In genomic region chr13:112370311-112370710, GRCh38 we compare ENCODE assay signal across 38 cellular contexts. TPM values are rescaled to one million over a fixed set of nuclear protein-coding genes. Genes with fewer than 3 reads are reported as not detected.
"Had no signal": no experiment of that assay in that cellular context is flagged by ENCODE, and none has a peak within 500 bp of the region (broad histone marks: within the 10 kb centered on the region; RNA-seq: fewer than 3 reads in every experiment).

No MANE protein-coding gene starts in this region.

- H3K36me3 ChIP-seq: MG63 had no signal

- H3K4me3 ChIP-seq: MG63 had no signal

- DNase-seq: Kasumi-1, MG63, MM.1S, MV-4-11, NCI-H1048, NCI-H1092, NCI-H1092 treated with DMSO at 0.1 percent for 48 hours, NCI-H1105, NCI-H1105 treated with DMSO at 0.1 percent for 48 hours, NCI-H1417, NCI-H1417 treated with DMSO at 0.1 percent for 48 hours, NCI-H1436, NCI-H1436 treated with DMSO at 0.1 percent for 48 hours, NCI-H146, NCI-H1694, NCI-H1694 treated with DMSO at 0.1 percent for 48 hours, NCI-H187, NCI-H187 treated with DMSO at 0.1 percent for 48 hours, NCI-H1930, NCI-H2029, NCI-H2029 treated with DMSO at 0.1 percent for 48 hours, NCI-H2081, NCI-H2081 treated with DMSO at 0.1 percent for 48 hours, NCI-H2107, NCI-H2171, NCI-H2171 treated with DMSO at 0.1 percent for 48 hours, NCI-H2227 treated with DMSO at 0.1 percent for 48 hours, NCI-H226, NCI-H345, NCI-H446, NCI-H446 treated with DMSO at 0.1 percent for 48 hours, NCI-H510A, NCI-H510A treated with DMSO at 0.1 percent for 48 hours, NCI-H524 had no signal

- H3K9me3 ChIP-seq: MG63 had no signal

- H3K27me3 ChIP-seq: MG63 had no signal

RNA-seq across cellular contexts. Expression of gene SPACA7, which starts 5.8 kb away (rescaled TPM):
- total RNA-seq: LHCN-M2, M059J, MCF 10A, NCI-H460 had no signal
